In the genomic region with DNA sequence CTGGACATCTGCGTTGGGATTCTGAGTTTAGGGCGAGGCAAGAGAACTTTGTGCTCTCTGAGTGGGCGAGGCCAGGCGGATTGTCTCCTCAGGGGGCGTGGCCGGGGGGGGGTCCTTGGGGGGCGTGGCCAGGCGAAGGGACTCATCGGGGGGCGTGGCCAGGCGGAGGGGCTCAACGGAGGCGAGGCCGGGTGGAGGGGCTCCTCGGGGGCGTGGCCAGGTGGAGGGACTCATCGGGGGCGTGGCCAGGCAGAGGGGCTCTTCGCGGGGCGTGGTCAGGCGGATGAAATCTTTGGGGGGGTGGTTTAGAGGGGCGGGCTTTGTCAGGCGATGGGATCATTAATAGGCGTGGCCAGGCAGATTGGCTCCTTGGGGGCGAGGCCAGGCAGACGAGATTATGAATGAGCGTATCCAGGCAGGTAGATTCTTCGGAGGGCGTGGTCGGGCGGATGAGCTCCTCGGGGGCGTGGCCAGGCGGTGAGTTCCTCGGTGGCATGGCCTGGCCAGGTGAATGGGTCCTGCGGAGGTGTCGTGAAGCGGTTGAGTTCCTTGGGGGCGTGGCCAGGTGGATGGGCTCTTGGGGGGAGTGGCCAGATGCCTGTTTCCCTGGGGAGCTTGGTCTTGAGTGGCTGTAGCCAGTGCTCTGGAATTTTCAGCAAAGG, we compare ENCODE assay signal across 16 cellular contexts. TPM values are rescaled to one million over a fixed set of nuclear protein-coding genes. Genes with fewer than 3 reads are reported as not detected.
DNase-seq lines count a peak whose midpoint lies in the region; ATAC-seq and TF ChIP-seq lines count a peak whose summit lies in the region.
"Had no signal": no experiment of that assay in that cellular context is flagged by ENCODE, and none has a peak within 500 bp of the region (broad histone marks: within the 10 kb centered on the region; RNA-seq: fewer than 3 reads in every experiment).

No MANE protein-coding gene starts in this region.

- H3K4me3 ChIP-seq in HUES64 (ENCODE audit: low read length) (peak overlapping the region; percentile 63), WERI-Rb-1 (ENCODE audit: low read depth, low read length) (no peak overlapping the region; the same call in 1 of the 2 replicates), iPS-20b (ENCODE audit: low read length) (peak overlapping the region; percentile 79), MM.1S (ENCODE audit: low read length) (no peak overlapping the region)
- H3K4me3 ChIP-seq: pancreas, upper lobe of left lung had no signal

- ATAC-seq in HG03432 (IDR thresholded peaks at IDR 0.05; ENCODE audit: unreplicated experiment) (no peak), HG02981 (IDR thresholded peaks at IDR 0.05; ENCODE audit: unreplicated experiment) (no peak)
- ATAC-seq: pancreas; stimulated activated effector memory CD8-positive, alpha-beta T cell treated with anti-CD3 and anti-CD28 coated beads, Interleukin-12 subunit alpha, Interleukin-12 subunit beta, amount 100 ng/mL, for 72 hours had no signal

- H3K36me3 ChIP-seq in HUES64 (ENCODE audit: insufficient read depth, low read length) (peaks cover 2% of the 10 kb centered on the region; the same call in 1 of the 2 replicates), WERI-Rb-1 (no peaks in the 10 kb centered on the region), iPS-20b (ENCODE audit: insufficient read depth, low read depth, low read length) (no peaks in the 10 kb centered on the region), MM.1S (replicated peaks; ENCODE audit: insufficient read depth, low read length) (no peaks in the 10 kb centered on the region)
- H3K36me3 ChIP-seq: pancreas, upper lobe of left lung had no signal

- peaks cover 7% of the 10 kb centered on the region; the same call in 1 of the 2 replicates for H3K27me3 ChIP-seq in HUES64 (ENCODE audit: insufficient read depth, low read length)
- peaks cover 14% of the 10 kb centered on the region for H3K27me3 ChIP-seq in WERI-Rb-1 (ENCODE audit: insufficient read depth, low read depth, severe bottlenecking)
- H3K27me3 ChIP-seq in iPS-20b (ENCODE audit: insufficient read depth, low read length): peaks cover 18% of the 10 kb centered on the region
- H3K27me3 ChIP-seq in MM.1S (replicated peaks; ENCODE audit: insufficient read depth, low read length): no peaks in the 10 kb centered on the region

- no peaks in the 10 kb centered on the region for H3F3A ChIP-seq in MM.1S (ENCODE audit: insufficient read depth, low read length)

- no peaks in the 10 kb centered on the region for H3K79me2 ChIP-seq in MM.1S (ENCODE audit: low read length)

- DNase-seq in D341Med (ENCODE audit: low spot score): peak; percentile 69
- peak; percentile 66 for DNase-seq in WERI-Rb-1
- no peak for DNase-seq in hippocampal formation (lab: John Stamatoyannopoulos, UW)
- DNase-seq in MM.1S: no peak
- DNase-seq: activated CD4-positive, alpha-beta T cell treated with anti-CD3 and anti-CD28 coated beads, Interleukin-2, amount 50 U/mL, for 48 hours; DMS 273 treated with DMSO at 0.1 percent for 48 hours; erythroblast; NCI-H1930; NCI-H774; upper lobe of left lung had no signal

- H4K20me1 ChIP-seq in MM.1S (ENCODE audit: insufficient read depth, low read length): no peaks in the 10 kb centered on the region

- no peak overlapping the region for H3K4me2 ChIP-seq in MM.1S (ENCODE audit: low read depth, low read length)

- H3K9me3 ChIP-seq in HUES64 (ENCODE audit: insufficient read depth, low read depth, low read length) (no peaks in the 10 kb centered on the region), WERI-Rb-1 (ENCODE audit: severe bottlenecking) (no peaks in the 10 kb centered on the region), iPS-20b (ENCODE audit: insufficient read depth, low read depth, low read length) (no peaks in the 10 kb centered on the region), MM.1S (replicated peaks; ENCODE audit: insufficient read depth, low read length) (no peaks in the 10 kb centered on the region)
- H3K9me3 ChIP-seq: pancreas, upper lobe of left lung had no signal

- no peaks in the 10 kb centered on the region for H3K9me2 ChIP-seq in MM.1S (replicated peaks; ENCODE audit: insufficient read depth, low read length)

- 1% methylated on average over 40 of the region's 40 CpGs for WGBS in HUES64

- H3K27ac ChIP-seq in HUES64 (ENCODE audit: low read depth, low read length): 0 out of 2 replicates have a peak overlapping the region, but pooled peaks have one; percentile 55
- H3K27ac ChIP-seq in WERI-Rb-1: no peak overlapping the region
- no peak overlapping the region for H3K27ac ChIP-seq in iPS-20b (ENCODE audit: low read length)
- no peak overlapping the region for H3K27ac ChIP-seq in MM.1S (ENCODE audit: low read length)
- H3K27ac ChIP-seq: pancreas, upper lobe of left lung had no signal

- TF ChIP-seq CTCF in WERI-Rb-1 (IDR thresholded peaks at IDR 0.05; ENCODE audit: low read depth, low read length) (no peak), MM.1S (IDR thresholded peaks at IDR 0.05; ENCODE audit: low read length) (no peak)

- peaks cover 9% of the 10 kb centered on the region for H3K4me1 ChIP-seq in HUES64 (ENCODE audit: insufficient read depth, low read length)
- no peaks in the 10 kb centered on the region for H3K4me1 ChIP-seq in iPS-20b (ENCODE audit: insufficient read depth, low read length)
- no peaks in the 10 kb centered on the region for H3K4me1 ChIP-seq in MM.1S (ENCODE audit: low read length)
- H3K4me1 ChIP-seq: pancreas, upper lobe of left lung had no signal

- H2AFZ ChIP-seq in MM.1S (ENCODE audit: low read length): no peak overlapping the region

- H3K9ac ChIP-seq in HUES64 (ENCODE audit: low read depth, low read length) (no peak overlapping the region), iPS-20b (ENCODE audit: low read depth, low read length) (peak overlapping the region; percentile 51; the same call in 1 of the 2 replicates), MM.1S (ENCODE audit: low read length) (no peak overlapping the region)

RNA-seq across cellular contexts. Expression of a gene that starts 10.3 kb away (rescaled TPM):
- polyA plus RNA-seq in HUES64 (2013, experiment 1 of 2): 19.4 TPM
- polyA plus RNA-seq in HUES64 (2013, experiment 2 of 2): 38.6 TPM

RNA-seq across cellular contexts. Expression of a gene that starts 16.8 kb away (rescaled TPM):
- 3.2 TPM for polyA plus RNA-seq in HUES64 (2013, experiment 1 of 2)
- polyA plus RNA-seq in HUES64 (2013, experiment 2 of 2): 4.6 TPM

RNA-seq across cellular contexts. Expression of a gene that starts 31.1 kb away (rescaled TPM):
- polyA plus RNA-seq in HUES64 (2013, experiment 1 of 2): 40.2 TPM
- 49.6 TPM for polyA plus RNA-seq in HUES64 (2013, experiment 2 of 2)

Comparison
In these comparisons a context has a peak if more than half of its experiments do, and no peak if none do; other contexts are left out.
1. DNase-seq: peak in D341Med (single experiment) and WERI-Rb-1 (single experiment); none in hippocampal formation (0 of 2) and MM.1S (single experiment).
2. H3K4me3 ChIP-seq: peak in HUES64 (single experiment) and iPS-20b (single experiment); none in WERI-Rb-1 (single experiment) and MM.1S (single experiment).